ENCODE assay signal across 8 cellular contexts in genomic region chr4:6716018-6716911, GRCh38.
DNase-seq lines count a peak whose midpoint lies in the region; ATAC-seq and TF ChIP-seq lines count a peak whose summit lies in the region.

BLOC1S4 (plus strand) TSS chr4:6716174; CDS start chr4:6716210, 36 bp downstream.

- peak within 1 kb of the TSS; percentile 88 for H3K27ac ChIP-seq in caudate nucleus (ENCODE audit: low read depth, low read length)

- H3K4me3 ChIP-seq in AG04449 (ENCODE audit: low read depth, low read length) = peak within 1 kb of the TSS; percentile 92

- DNase-seq in AG04449 (ENCODE audit: low read depth, low spot score) (no peak), NCI-H2196 treated with DMSO at 0.1 percent for 48 hours (lab: John Stamatoyannopoulos, UW; ENCODE audit: unreplicated experiment) (peak; percentile 92), caudate nucleus (lab: John Stamatoyannopoulos, UW) (peak in 57 of 61 donors; percentile 30 to 92 (median 79)), islet precursor cell (peak; percentile 87)
- peak; percentile 76 to 86 (median 79) for DNase-seq in activated CD4-positive, CD25-positive, alpha-beta regulatory T cell (lab: John Stamatoyannopoulos, UW)
- peak; percentile 82 for DNase-seq in stimulated activated CD4-positive, alpha-beta T cell treated with anti-CD3 and anti-CD28 coated beads, Interleukin-12 subunit alpha, Interleukin-12 subunit beta, amount 100 ng/mL, for 4 hours

- peak; percentile 24 for TF ChIP-seq CTCF in AG04449 (IDR thresholded peaks at IDR 0.05; ENCODE audit: insufficient read depth, low read length, missing control alignments)

- CTCF ChIA-PET in AG04449 (lab: Yijun Ruan, JAX) = interaction anchor here (1.0 to 10.8 kb wide), 10 partner anchors 10 to 355 kb away, joined by 3 to 308 read pairs (median 14); partner anchors contain the start of genes GRPEL1 and TADA2B

- POLR2A ChIA-PET in AG04449 (lab: Yijun Ruan, JAX) = interaction anchor here (0.6 to 2.0 kb wide), 3 partner anchors 43 to 352 kb away, joined by 3 to 7 read pairs (median 3); partner anchors contain the start of gene GRPEL1

- ATAC-seq in GM18868 (IDR thresholded peaks at IDR 0.05; ENCODE audit: unreplicated experiment) (peak; percentile 79), HG03103 (IDR thresholded peaks at IDR 0.05; ENCODE audit: low read depth, unreplicated experiment) (peak; percentile 69)
